11 cellular contexts compared by ENCODE assay signal in genomic region chr11:43992834-43993637, GRCh38. TPM values are rescaled to one million over a fixed set of nuclear protein-coding genes. Genes with fewer than 3 reads are reported as not detected.
DNase-seq lines count a peak whose midpoint lies in the region; ATAC-seq and TF ChIP-seq lines count a peak whose summit lies in the region.
"Had no signal": no experiment of that assay in that cellular context is flagged by ENCODE, and none has a peak within 500 bp of the region (broad histone marks: within the 10 kb centered on the region; RNA-seq: fewer than 3 reads in every experiment).

No MANE protein-coding gene starts in this region.

- in situ Hi-C loops in gastrocnemius medialis (cut with MboI; ENCODE audit: low sequenced_read_pairs in 4 of 4) = no loop called here

- H3K27ac ChIP-seq in OCI-LY3 (ENCODE audit: low read length) = peak overlapping the region; percentile 84
- peak overlapping the region in 3 of 4 donors; percentile 7 to 64 (median 61) for H3K27ac ChIP-seq in gastrocnemius medialis

- H3K9me3 ChIP-seq in OCI-LY3 (ENCODE audit: insufficient read depth, low read length) (no peaks in the 10 kb centered on the region), gastrocnemius medialis (no peaks in the 10 kb centered on the region)
- H3K9me3 ChIP-seq: esophagus squamous epithelium had no signal

- H3K27me3 ChIP-seq in OCI-LY3 (ENCODE audit: low read depth, low read length) (no peaks in the 10 kb centered on the region), gastrocnemius medialis (no peaks in the 10 kb centered on the region)

- peaks cover 9% of the 10 kb centered on the region for H3K27me3 Mint-ChIP-seq in activated CD4-positive, alpha-beta memory T cell treated with anti-CD3 and anti-CD28 coated beads, Interleukin-2, amount 10 ng/mL, durations not matched to agents 7 days and 5 days
- H3K27me3 Mint-ChIP-seq in effector memory CD8-positive, alpha-beta T cell = peaks cover 5 to 62% of the 10 kb centered on the region in 2 donors

- H3K4me3 ChIP-seq in GM12865 (ENCODE audit: low read depth, low read length) = no peak overlapping the region
- peak overlapping the region; percentile 26 for H3K4me3 ChIP-seq in OCI-LY3 (ENCODE audit: low read length)
- H3K4me3 ChIP-seq in foreskin fibroblast (ENCODE audit: low read depth in 1 of 2, low read length in 2 of 2) = peak overlapping the region; percentile 9 to 32
- peak overlapping the region in 3 of 4 donors; percentile 5 to 35 (median 11) for H3K4me3 ChIP-seq in gastrocnemius medialis

- peak overlapping the region; percentile 19; the same call in 1 of the 2 replicates for H2AFZ ChIP-seq in OCI-LY3 (ENCODE audit: low read depth, low read length)

- CTCF ChIA-PET in activated CD4-positive, alpha-beta memory T cell treated with anti-CD3 and anti-CD28 coated beads, Interleukin-2, amount 10 ng/mL, durations not matched to agents 7 days and 5 days (lab: Charles Lee) = interaction anchor here (0.9 kb wide), 1 partner anchor 14 kb away, joined by 3 read pairs; no protein-coding TSS in a partner anchor

- no peaks in the 10 kb centered on the region for H3K79me2 ChIP-seq in OCI-LY3 (ENCODE audit: low read length)

- H4K20me1 ChIP-seq in OCI-LY3 (ENCODE audit: insufficient read depth, low read length) = no peaks in the 10 kb centered on the region

- TF ChIP-seq CTCF in GM12865 (IDR thresholded peaks at IDR 0.05; ENCODE audit: insufficient read depth, low read depth, low read length, missing control alignments) (no peak), OCI-LY3 (IDR thresholded peaks at IDR 0.05; ENCODE audit: low read depth, low read length) (no peak), foreskin fibroblast (IDR thresholded peaks at IDR 0.05; ENCODE audit: low read depth, low read length) (no peak), gastrocnemius medialis (IDR thresholded peaks at IDR 0.05 in 4 of 5, conservative IDR thresholded peaks at IDR 0.05 in 1 of 5) (no peak)

- H3K4me3 Mint-ChIP-seq in activated CD4-positive, alpha-beta memory T cell treated with anti-CD3 and anti-CD28 coated beads, Interleukin-2, amount 10 ng/mL, durations not matched to agents 7 days and 5 days = no peak overlapping the region
- H3K4me3 Mint-ChIP-seq in effector memory CD8-positive, alpha-beta T cell = no peak overlapping the region
- H3K4me3 Mint-ChIP-seq: nephron progenitor cell had no signal

- H3K27ac Mint-ChIP-seq in activated CD4-positive, alpha-beta memory T cell treated with anti-CD3 and anti-CD28 coated beads, Interleukin-2, amount 10 ng/mL, durations not matched to agents 7 days and 5 days = no peak overlapping the region
- H3K27ac Mint-ChIP-seq in effector memory CD8-positive, alpha-beta T cell = no peak overlapping the region
- H3K27ac Mint-ChIP-seq: nephron progenitor cell had no signal

- TF ChIP-seq POLR2A in gastrocnemius medialis (IDR thresholded peaks at IDR 0.05) = no peak

- POLR2A ChIA-PET in activated CD4-positive, alpha-beta memory T cell treated with anti-CD3 and anti-CD28 coated beads, Interleukin-2, amount 10 ng/mL, durations not matched to agents 7 days and 5 days (lab: Charles Lee) = no interaction called here

- no peaks in the 10 kb centered on the region for H3K4me1 Mint-ChIP-seq in activated CD4-positive, alpha-beta memory T cell treated with anti-CD3 and anti-CD28 coated beads, Interleukin-2, amount 10 ng/mL, durations not matched to agents 7 days and 5 days
- peaks cover 0 to 2% of the 10 kb centered on the region in 2 donors for H3K4me1 Mint-ChIP-seq in effector memory CD8-positive, alpha-beta T cell (ENCODE audit: low read depth in 2 of 2)

- H3K4me2 ChIP-seq in OCI-LY3 (ENCODE audit: low read length) = peak overlapping the region; percentile 49

- intact Hi-C loops in gastrocnemius medialis (cut with DNase I; ENCODE audit: low total_unique reads) = loop anchor here (5.0 kb wide), 1 partner anchor 101 kb away; no protein-coding TSS in a partner anchor

- no peaks in the 10 kb centered on the region for H3K36me3 ChIP-seq in OCI-LY3 (replicated peaks; ENCODE audit: low read depth, low read length)
- no peaks in the 10 kb centered on the region for H3K36me3 ChIP-seq in gastrocnemius medialis
- H3K36me3 ChIP-seq: esophagus squamous epithelium had no signal

- H3K4me1 ChIP-seq in OCI-LY3 (ENCODE audit: low read length) = peaks cover 79% of the 10 kb centered on the region
- peaks cover 12 to 31% of the 10 kb centered on the region in 2 donors for H3K4me1 ChIP-seq in gastrocnemius medialis

- no peaks in the 10 kb centered on the region for H3K36me3 Mint-ChIP-seq in activated CD4-positive, alpha-beta memory T cell treated with anti-CD3 and anti-CD28 coated beads, Interleukin-2, amount 10 ng/mL, durations not matched to agents 7 days and 5 days (ENCODE audit: low read depth)
- peaks cover 3% of the 10 kb centered on the region for H3K36me3 Mint-ChIP-seq in effector memory CD8-positive, alpha-beta T cell (ENCODE audit: insufficient read depth)

- no peaks in the 10 kb centered on the region for H3K9me3 Mint-ChIP-seq in activated CD4-positive, alpha-beta memory T cell treated with anti-CD3 and anti-CD28 coated beads, Interleukin-2, amount 10 ng/mL, durations not matched to agents 7 days and 5 days
- no peaks in the 10 kb centered on the region for H3K9me3 Mint-ChIP-seq in effector memory CD8-positive, alpha-beta T cell
- H3K9me3 Mint-ChIP-seq: nephron progenitor cell had no signal

- peak overlapping the region; percentile 75 for H3K9ac ChIP-seq in OCI-LY3 (ENCODE audit: low read length)

- DNase-seq in GM12865 (ENCODE audit: low read depth) (peak; percentile 11), foreskin fibroblast (peak in 1 of 2 donors; percentile 57), gastrocnemius medialis (peak in 1 of 2 donors; percentile 40), ureter (ENCODE audit: low spot score) (no peak)
- no peak for DNase-seq in activated CD4-positive, alpha-beta memory T cell treated with anti-CD3 and anti-CD28 coated beads, Interleukin-2, amount 10 ng/mL, durations not matched to agents 7 days and 5 days
- no peak for DNase-seq in effector memory CD8-positive, alpha-beta T cell
- DNase-seq: activated effector memory CD4-positive, alpha-beta T cell treated with anti-CD3 and anti-CD28 coated beads, Interleukin-2, amount 50 U/mL, for 16 hours; esophagus squamous epithelium; nephron progenitor cell had no signal

- peak; percentile 60 to 77 for ATAC-seq in gastrocnemius medialis
- ATAC-seq in effector memory CD8-positive, alpha-beta T cell (replicated peaks) = no peak

RNA-seq across cellular contexts. Expression of gene C11orf96, which starts 50.6 kb away (rescaled TPM):
- total RNA-seq in gastrocnemius medialis (100 to 1,000 TPM in 1 of 4 donors, 10 to 100 TPM in 3; 22.4 to 220 (median 78.4) TPM), ureter (76.7 TPM)
- under 1 TPM in 1 of 2 experiments, not detected in 1; 0.20 TPM for total RNA-seq in activated CD4-positive, alpha-beta memory T cell treated with anti-CD3 and anti-CD28 coated beads, Interleukin-2, amount 10 ng/mL, durations not matched to agents 7 days and 5 days

RNA-seq across cellular contexts. Expression of gene ACCSL, which starts 54.7 kb away (rescaled TPM):
- total RNA-seq in gastrocnemius medialis = not detected
- total RNA-seq in activated CD4-positive, alpha-beta memory T cell treated with anti-CD3 and anti-CD28 coated beads, Interleukin-2, amount 10 ng/mL, durations not matched to agents 7 days and 5 days = not detected
- not detected for total RNA-seq in ureter
- total RNA-seq: esophagus squamous epithelium, H4 had no signal

Comparison
In these comparisons a context has a peak if more than half of its experiments do, and no peak if none do; other contexts are left out.
1. RNA of gene C11orf96, which starts 50.6 kb away (total RNA-seq): 22.4 to 220 TPM in gastrocnemius medialis and 76.7 TPM in ureter (single experiment); 0.20 TPM in activated CD4-positive, alpha-beta memory T cell treated with anti-CD3 and anti-CD28 coated beads, Interleukin-2, amount 10 ng/mL, durations not matched to agents 7 days and 5 days; every median in the first group is over 10 times any median in the second.